Comparison of ENCODE assay signal across 16 cellular contexts in the genomic region with DNA sequence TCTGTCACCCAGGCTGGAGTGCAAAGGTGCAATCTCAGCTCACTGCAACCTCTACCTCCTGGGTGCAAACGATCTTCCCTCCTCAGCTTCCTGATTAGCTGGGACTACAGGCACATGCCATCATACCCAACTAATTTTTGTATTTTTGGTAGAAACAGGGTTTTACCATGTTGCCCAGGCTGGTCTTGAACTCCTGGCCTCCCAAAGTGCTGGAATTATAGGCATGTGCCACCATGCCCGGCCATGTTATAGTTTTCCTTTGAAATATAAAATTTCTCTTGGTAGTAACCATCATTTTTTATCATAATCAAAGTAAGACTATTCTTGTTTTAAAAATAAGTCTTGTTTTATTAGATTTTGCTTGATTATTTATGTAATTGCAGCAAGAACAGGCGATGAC. TPM values are rescaled to one million over a fixed set of nuclear protein-coding genes. Genes with fewer than 3 reads are reported as not detected.
"Had no signal": no experiment of that assay in that cellular context is flagged by ENCODE, and none has a peak within 500 bp of the region (broad histone marks: within the 10 kb centered on the region; RNA-seq: fewer than 3 reads in every experiment).

No MANE protein-coding gene starts in this region.

RNA-seq across cellular contexts. Expression of a gene that starts 50.7 kb away (rescaled TPM):
- total RNA-seq: activated CD4-positive, alpha-beta memory T cell treated with anti-CD3 and anti-CD28 coated beads for 36 hours; activated CD4-positive, alpha-beta T cell treated with anti-CD3 and anti-CD28 coated beads for 36 hours; activated naive CD8-positive, alpha-beta T cell treated with anti-CD3 and anti-CD28 coated beads for 36 hours; activated T-cell treated with anti-CD3 and anti-CD28 coated beads, Interleukin-2, amount 50 U/mL, for 72 hours; activated T-helper 17 cell treated with anti-CD3 and anti-CD28 coated beads, Interleukin-2, amount 50 U/mL, for 72 hours; ascending aorta; LHCN-M2; M059J; OCI-LY7; PC-9; Right ventricle myocardium inferior; SK-MEL-5; T-helper 17 cell had no signal
- polyA plus RNA-seq: adipose tissue, IgD-negative memory B cell had no signal

RNA-seq across cellular contexts. Expression of a gene that starts 58.6 kb away (rescaled TPM):
- total RNA-seq: activated CD4-positive, alpha-beta memory T cell treated with anti-CD3 and anti-CD28 coated beads for 36 hours; activated CD4-positive, alpha-beta T cell treated with anti-CD3 and anti-CD28 coated beads for 36 hours; activated naive CD8-positive, alpha-beta T cell treated with anti-CD3 and anti-CD28 coated beads for 36 hours; activated T-cell treated with anti-CD3 and anti-CD28 coated beads, Interleukin-2, amount 50 U/mL, for 72 hours; activated T-helper 17 cell treated with anti-CD3 and anti-CD28 coated beads, Interleukin-2, amount 50 U/mL, for 72 hours; ascending aorta; LHCN-M2; M059J; OCI-LY7; PC-9; Right ventricle myocardium inferior; SK-MEL-5; T-cell; T-helper 17 cell had no signal
- polyA plus RNA-seq: adipose tissue, IgD-negative memory B cell had no signal
